ENCODE assay signal across 8 cellular contexts in genomic region chr16:83215417-83216001, GRCh38.
DNase-seq lines count a peak whose midpoint lies in the region; FAIRE-seq and TF ChIP-seq lines count a peak whose summit lies in the region.

No MANE protein-coding gene starts in this region.

- H3K27me3 ChIP-seq in liver (ENCODE audit: control insufficient read depth in 4 of 4, insufficient read depth in 4 of 4, low read length in 3 of 4) = peaks cover 0 to 3% (median 0%) of the 10 kb centered on the region in 4 donors
- H3K27me3 ChIP-seq in testis = no peaks in the 10 kb centered on the region

- H3K4me3 ChIP-seq in liver (ENCODE audit: low read depth in 1 of 3, low read length in 3 of 3) (no peak overlapping the region), testis (peak overlapping the region in 1 of 2 donors; percentile 36)

- intact Hi-C loops in testis (cut with DNase I; ENCODE audit: low total_unique reads) = no loop called here

- H3K9me3 ChIP-seq in liver (ENCODE audit: control insufficient read depth in 4 of 4, low read length in 3 of 4) (no peaks in the 10 kb centered on the region), testis (no peaks in the 10 kb centered on the region)

- FAIRE-seq in GM12891 (lab: Jason Lieb, UNC) (no peak), RCC 7860 (lab: Jason Lieb, UNC) (no peak)

- DNase-seq in A172 (ENCODE audit: low spot score) (peak; percentile 27), GM12891 (ENCODE audit: insufficient read length, low spot score) (peak; percentile 36), RCC 7860 (ENCODE audit: low spot score) (peak; percentile 13), amniotic epithelial cell (ENCODE audit: low read depth) (peak; percentile 7), testis (peak; percentile 77), globus pallidus (ENCODE audit: low spot score) (no peak), C1 segment of cervical spinal cord (lab: John Stamatoyannopoulos, UW) (no peak)

- no peak overlapping the region for H3K27ac ChIP-seq in liver (ENCODE audit: low read depth in 1 of 2, low read length in 2 of 2)
- no peak overlapping the region for H3K27ac ChIP-seq in testis

- 22% methylated on average over 9 of the region's 9 CpGs for WGBS in liver
- WGBS in testis, 2 donors = 24 to 25% methylated on average over 9 of the region's 9 CpGs

- H3K4me1 ChIP-seq in liver (ENCODE audit: control insufficient read depth in 4 of 4, insufficient read depth in 4 of 4, low read length in 3 of 4) (no peaks in the 10 kb centered on the region), testis (no peaks in the 10 kb centered on the region)

- H3K9ac ChIP-seq in liver (ENCODE audit: low read depth in 1 of 2, low read length in 2 of 2) = no peak overlapping the region

- TF ChIP-seq POLR2A in GM12891 (IDR thresholded peaks at IDR 0.05; ENCODE audit: low read depth, low read length) (no peak), testis (IDR thresholded peaks at IDR 0.05) (no peak)

- peak; percentile 72 to 76 for TF ChIP-seq RAD21 in liver (IDR thresholded peaks at IDR 0.05)

- H3K36me3 ChIP-seq in liver (ENCODE audit: control insufficient read depth in 4 of 4, insufficient read depth in 3 of 4, low read depth in 1 of 4, low read length in 3 of 4) = no peaks in the 10 kb centered on the region
- H3K36me3 ChIP-seq in testis (ENCODE audit: low read depth, missing control alignments) = no peaks in the 10 kb centered on the region

- peak; percentile 58 for TF ChIP-seq CTCF in liver (IDR thresholded peaks at IDR 0.05; ENCODE audit: low read depth, low read length, missing input control)
- peak; percentile 43 to 91 (median 69) for TF ChIP-seq CTCF in testis (IDR thresholded peaks at IDR 0.05)

TF ChIP-seq in GM12891, 5 proteins besides CTCF, POLR2A, EP300 and RAD21:
- TF ChIP-seq SPI1 (IDR thresholded peaks at IDR 0.05; ENCODE audit: low read depth, low read length) (no peak), TAF1 (IDR thresholded peaks at IDR 0.05; ENCODE audit: low read depth, low read length) (no peak), PAX5 (IDR thresholded peaks at IDR 0.05; ENCODE audit: insufficient read depth, low read length, severe bottlenecking) (no peak), POLR2AphosphoS5 (IDR thresholded peaks at IDR 0.05; ENCODE audit: low read depth, low read length) (no peak), POU2F2 (IDR thresholded peaks at IDR 0.05; ENCODE audit: low read depth, low read length) (no peak)
TF ChIP-seq in GM12891: peak in this region for 0.

TF ChIP-seq in liver, 16 proteins besides CTCF, POLR2A, EP300 and RAD21:
- TF ChIP-seq FOXA1 (IDR thresholded peaks at IDR 0.05) (no peak), JUND (IDR thresholded peaks at IDR 0.05) (no peak)

Comparison
In these comparisons a context has a peak if more than half of its experiments do, and no peak if none do; other contexts are left out.
1. DNase-seq: peak in A172 (single experiment), GM12891 (single experiment), RCC 7860 (single experiment), amniotic epithelial cell (single experiment) and testis (single experiment); none in globus pallidus (single experiment) and C1 segment of cervical spinal cord (0 of 14).